20 cellular contexts compared by ENCODE assay signal in genomic region chr5:74897049-74897448, GRCh38. TPM values are rescaled to one million over a fixed set of nuclear protein-coding genes. Genes with fewer than 3 reads are reported as not detected.
DNase-seq lines count a peak whose midpoint lies in the region; ATAC-seq, FAIRE-seq and TF ChIP-seq lines count a peak whose summit lies in the region.
"Had no signal": no experiment of that assay in that cellular context is flagged by ENCODE, and none has a peak within 500 bp of the region (broad histone marks: within the 10 kb centered on the region; RNA-seq: fewer than 3 reads in every experiment).

No MANE protein-coding gene starts in this region.

- no peaks in the 10 kb centered on the region for H3K36me3 ChIP-seq in GM23338 (ENCODE audit: insufficient read depth)
- no peaks in the 10 kb centered on the region for H3K36me3 ChIP-seq in H1 (ENCODE audit: control insufficient read depth in 2 of 4, insufficient read depth in 4 of 4, low read length in 3 of 4)
- no peaks in the 10 kb centered on the region for H3K36me3 ChIP-seq in mesendoderm (ENCODE audit: control insufficient read depth, insufficient read depth, low read length)

- no peak for FAIRE-seq in H1 (lab: Jason Lieb, UNC)
- FAIRE-seq: GM12891, GM18507 had no signal

- POLR2A ChIA-PET in H1 (lab: Charles Lee; ENCODE audit: partially characterized antibody) = no interaction called here

- no peak overlapping the region for H2BK15ac ChIP-seq in H1 (ENCODE audit: low read length)
- no peak overlapping the region for H2BK15ac ChIP-seq in mesendoderm (replicated peaks; ENCODE audit: low read depth)

- DNase-seq in ELF-1 (ENCODE audit: low read depth, low spot score) (peak; percentile 7), GM23338 (ENCODE audit: low spot score) (no peak), H1 (ENCODE audit: low read depth in 1 of 2, low spot score in 2 of 2) (no peak), mesendoderm (no peak), progenitor cell of endocrine pancreas (ENCODE audit: low spot score, unreplicated experiment) (no peak), NCI-H82 treated with DMSO at 0.1 percent for 48 hours (lab: John Stamatoyannopoulos, UW; ENCODE audit: unreplicated experiment) (no peak), NCI-H2029 (lab: John Stamatoyannopoulos, UW) (no peak)
- DNase-seq in activated CD4-positive, CD25-positive, alpha-beta regulatory T cell (lab: John Stamatoyannopoulos, UW) = no peak
- DNase-seq: C1 segment of cervical spinal cord; Calu3; CD4-positive, alpha-beta memory T cell; COR-L47; DMS79; EL; GF-D8; GOT3; H7 had no signal

- H3K4me2 ChIP-seq in GM23338 (0 out of 2 replicates have a peak overlapping the region, but pooled peaks have one; percentile 14), H1 (ENCODE audit: insufficient read depth in 1 of 2, low read depth in 2 of 2, low read length in 2 of 2) (no peak overlapping the region), mesendoderm (ENCODE audit: low read length) (no peak overlapping the region)

- H3K18ac ChIP-seq in H1 (ENCODE audit: extremely low read depth, low read length) (no peak overlapping the region), mesendoderm (ENCODE audit: low read length) (peak overlapping the region; percentile 68)

- H2BK120ac ChIP-seq in H1 (replicated peaks; ENCODE audit: low read depth, low read length) = no peak overlapping the region
- H2BK120ac ChIP-seq in mesendoderm (ENCODE audit: low read depth, low read length) = no peak overlapping the region

- H3K9me3 Mint-ChIP-seq in GM23338 = peaks cover 11% of the 10 kb centered on the region
- H3K9me3 Mint-ChIP-seq in progenitor cell of endocrine pancreas (ENCODE audit: low read depth) = peaks cover 9% of the 10 kb centered on the region

- H3K9ac ChIP-seq in H1 (replicated peaks in 1 of 4; ENCODE audit: extremely low read depth in 1 of 4, low read depth in 3 of 4, low read length in 3 of 4) (no peak overlapping the region), mesendoderm (ENCODE audit: low read length) (no peak overlapping the region)

- H2AFZ ChIP-seq in GM23338 (peak overlapping the region; percentile 89), H1 (ENCODE audit: low read length) (peak overlapping the region; percentile 35; the same call in 1 of the 2 replicates)

- H3K79me2 ChIP-seq in GM23338 (replicated peaks; ENCODE audit: insufficient read depth) (no peaks in the 10 kb centered on the region), H1 (ENCODE audit: control insufficient read depth in 1 of 2, insufficient read depth in 2 of 2, low read length in 2 of 2) (no peaks in the 10 kb centered on the region), mesendoderm (ENCODE audit: control insufficient read depth, insufficient read depth, low read length) (no peaks in the 10 kb centered on the region)

- peaks cover 6% of the 10 kb centered on the region; the same call in 1 of the 2 replicates for H3K4me1 ChIP-seq in GM23338 (ENCODE audit: insufficient read depth)
- H3K4me1 ChIP-seq in H1 (replicated peaks in 1 of 4; ENCODE audit: control insufficient read depth in 3 of 4, insufficient read depth in 4 of 4, low read length in 3 of 4) = no peaks in the 10 kb centered on the region
- H3K4me1 ChIP-seq in mesendoderm (ENCODE audit: control insufficient read depth, low read depth, low read length) = no peaks in the 10 kb centered on the region

- TF ChIP-seq CTCF in GM23338 (conservative IDR thresholded peaks at IDR 0.05; ENCODE audit: low read depth in 2 of 2) = no peak
- no peak for TF ChIP-seq CTCF in H1 (IDR thresholded peaks at IDR 0.05; ENCODE audit: control extremely low read depth in 1 of 3, insufficient read depth in 1 of 3, low read depth in 1 of 3, low read length in 3 of 3)
- no peak for TF ChIP-seq CTCF in progenitor cell of endocrine pancreas (IDR thresholded peaks at IDR 0.05; ENCODE audit: unreplicated experiment)

- no peak overlapping the region for H4K5ac ChIP-seq in H1 (ENCODE audit: insufficient read length, low read depth, low read length)
- no peak overlapping the region for H4K5ac ChIP-seq in mesendoderm (ENCODE audit: low read length)

- H3K9me3 ChIP-seq in H1 (ENCODE audit: insufficient read depth in 2 of 2, low read depth in 1 of 2, low read length in 1 of 2) = peaks cover 0 to 4% of the 10 kb centered on the region in 2 experiments; a peak in 2 of 4 replicates

- H3F3A ChIP-seq in GM23338 (replicated peaks; ENCODE audit: low read depth) = 0 out of 2 replicates have a peak, but pooled peaks cover 5% of the 10 kb centered on the region

- 89% methylated on average over 1 of the region's 1 CpG; no CpG with 5 or more reads in 1 of the 2 experiments for WGBS in H1 (ENCODE audit: extremely low coverage in 1 of 2, insufficient coverage in 1 of 2, insufficient read length in 1 of 2, insufficient replicate concordance in 2 of 2, low coverage in 1 of 2, low lambda C conversion rate in 2 of 2, missing lambda C conversion rate in 1 of 2), 2 experiments
- no CpG with 5 or more reads among the region's 1 CpG for WGBS in mesendoderm (ENCODE audit: extremely low coverage, insufficient coverage, low lambda C conversion rate)

- CTCF ChIA-PET in H1 (lab: Charles Lee; ENCODE audit: partially characterized antibody) = interaction anchor here (1.5 kb wide), 1 partner anchor 54 kb away, joined by 3 read pairs; no protein-coding TSS in a partner anchor

- H3K23ac ChIP-seq in H1 (ENCODE audit: insufficient read length) = no peak overlapping the region
- no peak overlapping the region for H3K23ac ChIP-seq in mesendoderm (ENCODE audit: low read length)

- no peak for TF ChIP-seq POLR2A in H1 (IDR thresholded peaks at IDR 0.05; ENCODE audit: control extremely low read depth in 1 of 2, low read depth in 2 of 2, low read length in 2 of 2)

- H3K4ac ChIP-seq in H1 (replicated peaks; ENCODE audit: insufficient read length, low read depth, low read length) (no peak overlapping the region), mesendoderm (ENCODE audit: low read depth, low read length) (peak overlapping the region; percentile 59)

- H3K9me2 ChIP-seq in GM23338 (ENCODE audit: insufficient read depth) = no peaks in the 10 kb centered on the region

- H3K4me1 Mint-ChIP-seq in GM23338 = no peaks in the 10 kb centered on the region; the same call in 2 of the 3 replicates
- no peaks in the 10 kb centered on the region for H3K4me1 Mint-ChIP-seq in progenitor cell of endocrine pancreas (ENCODE audit: low read depth)
- H3K4me1 Mint-ChIP-seq: CD4-positive, alpha-beta memory T cell had no signal

- H3K27me3 Mint-ChIP-seq in GM23338 (ENCODE audit: insufficient read depth, low read depth, poor library complexity) = peaks cover 2% of the 10 kb centered on the region
- H3K27me3 Mint-ChIP-seq in progenitor cell of endocrine pancreas = no peaks in the 10 kb centered on the region

- H3K56ac ChIP-seq in H1 (replicated peaks; ENCODE audit: insufficient read length, low read depth, low read length) (no peak overlapping the region), mesendoderm (ENCODE audit: low read length) (no peak overlapping the region)

- H2BK5ac ChIP-seq in H1 (ENCODE audit: low read depth, low read length) = no peak overlapping the region
- H2BK5ac ChIP-seq in mesendoderm (ENCODE audit: low read length) = no peak overlapping the region

- H4K91ac ChIP-seq in H1 (replicated peaks; ENCODE audit: insufficient read length, low read length) = no peak overlapping the region

- H3K27me3 ChIP-seq in GM23338 (ENCODE audit: insufficient read depth) (no peaks in the 10 kb centered on the region), H1 (replicated peaks in 1 of 4; ENCODE audit: control insufficient read depth in 3 of 4, extremely low read depth in 1 of 4, insufficient read depth in 3 of 4, low read length in 3 of 4) (no peaks in the 10 kb centered on the region), mesendoderm (ENCODE audit: insufficient read depth, low read length, poor library complexity) (no peaks in the 10 kb centered on the region)

- H3K4me3 ChIP-seq in GM23338 (no peak overlapping the region), H1 (ENCODE audit: extremely low read depth in 1 of 4, insufficient read depth in 2 of 4, low read depth in 3 of 4, low read length in 4 of 4) (no peak overlapping the region), mesendoderm (ENCODE audit: low read length) (no peak overlapping the region)

- H3K36me3 Mint-ChIP-seq in GM23338 (ENCODE audit: low read depth) (peaks cover 5% of the 10 kb centered on the region; the same call in 1 of the 3 replicates), progenitor cell of endocrine pancreas (ENCODE audit: insufficient read depth) (no peaks in the 10 kb centered on the region)
- H3K36me3 Mint-ChIP-seq: CD4-positive, alpha-beta memory T cell had no signal

- H3K79me1 ChIP-seq in H1 (ENCODE audit: low read depth, low read length) = no peaks in the 10 kb centered on the region
- H3K79me1 ChIP-seq in mesendoderm (ENCODE audit: low read length) = no peaks in the 10 kb centered on the region

- H3K27ac ChIP-seq in GM23338 (ENCODE audit: low read depth) (no peak overlapping the region), H1 (ENCODE audit: low read depth, low read length) (no peak overlapping the region), mesendoderm (ENCODE audit: low read depth, low read length) (no peak overlapping the region)

- no peaks in the 10 kb centered on the region for H4K20me1 ChIP-seq in GM23338 (replicated peaks; ENCODE audit: insufficient read depth)
- no peaks in the 10 kb centered on the region for H4K20me1 ChIP-seq in H1 (replicated peaks in 1 of 2; ENCODE audit: control insufficient read depth in 1 of 2, insufficient read depth in 2 of 2, low read length in 2 of 2)

- TF ChIP-seq EP300 in H1 (IDR thresholded peaks at IDR 0.05; ENCODE audit: borderline replicate concordance in 1 of 2, low read depth in 2 of 2, low read length in 2 of 2) = no peak

- H2BK12ac ChIP-seq in H1 (ENCODE audit: low read depth, low read length) = no peak overlapping the region

- H2AK5ac ChIP-seq in H1 (ENCODE audit: low read depth, low read length) = no peak overlapping the region
- no peak overlapping the region for H2AK5ac ChIP-seq in mesendoderm (ENCODE audit: low read length)

- no peak overlapping the region for H3K4me3 Mint-ChIP-seq in GM23338
- H3K4me3 Mint-ChIP-seq in progenitor cell of endocrine pancreas (ENCODE audit: low read depth) = no peak overlapping the region
- H3K4me3 Mint-ChIP-seq: CD4-positive, alpha-beta memory T cell had no signal

- no peak overlapping the region for H3K14ac ChIP-seq in H1 (ENCODE audit: insufficient read length)

- no peak for ATAC-seq in GM23338
- ATAC-seq: HCT116 had no signal

- no peak overlapping the region for H3K27ac Mint-ChIP-seq in GM23338
- no peak overlapping the region for H3K27ac Mint-ChIP-seq in progenitor cell of endocrine pancreas
- H3K27ac Mint-ChIP-seq: CD4-positive, alpha-beta memory T cell had no signal

- TF ChIP-seq RAD21 in H1 (IDR thresholded peaks at IDR 0.05 in 1 of 2, conservative IDR thresholded peaks at IDR 0.05 in 1 of 2; ENCODE audit: low read depth in 2 of 2, low read length in 2 of 2) = no peak

- H4K8ac ChIP-seq in H1 (ENCODE audit: extremely low read depth, insufficient read depth, low read length) = no peak overlapping the region
- no peak overlapping the region for H4K8ac ChIP-seq in mesendoderm (ENCODE audit: low read depth, low read length)

- H2BK20ac ChIP-seq in H1 (ENCODE audit: low read length) = no peak overlapping the region

- no peaks in the 10 kb centered on the region for H3K23me2 ChIP-seq in H1 (ENCODE audit: low read depth, low read length)

RNA-seq across cellular contexts. Expression of gene FAM169A, which starts 30.9 kb away (rescaled TPM):
- 78.7 and 97.7 TPM in 2 replicates for total RNA-seq in GM23338 (2014; rRNA removed; shearing (Covaris generic))
- polyA plus RNA-seq in GM23338 (2016; fragmentation: Nextera tagmentation; extraction: Ambion mirVana) = 12.2 and 16.9 TPM in 2 replicates
- total RNA-seq in H1 (2021; fragmentation: NEBNext Ultra II Directional; extraction: Animal tissue kit (Norgen Biotek cat#: 25700)) = 78.7 and 83.1 TPM in 2 replicates
- polyA plus RNA-seq in H1 (2011; rRNA removed) = 9.0 and 12.6 TPM in 2 replicates
- 17.4 TPM for polyA plus RNA-seq in H1 (2011; cell fraction: cytosol; rRNA removed)
- 13.0 TPM for polyA plus RNA-seq in H1 (2011; cell fraction: nucleus; rRNA removed)
- polyA plus RNA-seq in H1 (2012, experiment 1 of 2) = 12.2 to 25.3 TPM (median 17.9 TPM) in 4 replicates
- 1.5 TPM for polyA plus RNA-seq in H1 (2012, experiment 2 of 2)
- 29.1 TPM for polyA plus RNA-seq in H1 (2013, experiment 1 of 2)
- 30.1 TPM for polyA plus RNA-seq in H1 (2013, experiment 2 of 2)
- polyA minus RNA-seq in H1 (2011; rRNA and poly(A)+ RNA removed) = 45.6 and 62.0 TPM in 2 replicates
- 30.0 TPM for polyA minus RNA-seq in H1 (2011; cell fraction: cytosol; rRNA and poly(A)+ RNA removed)
- 59.1 TPM for polyA minus RNA-seq in H1 (2011; cell fraction: nucleus; rRNA and poly(A)+ RNA removed)
- polyA plus RNA-seq in mesendoderm (2013, experiment 1 of 2) = 25.3 TPM
- 24.4 TPM for polyA plus RNA-seq in mesendoderm (2013, experiment 2 of 2)
- 32.4 and 33.5 TPM in 2 replicates for total RNA-seq in progenitor cell of endocrine pancreas
